ENCODE assay signal across 28 cellular contexts in genomic region chr4:120003193-120003592, GRCh38.
"Had no signal": no experiment of that assay in that cellular context is flagged by ENCODE, and none has a peak within 500 bp of the region (broad histone marks: within the 10 kb centered on the region; RNA-seq: fewer than 3 reads in every experiment).

No MANE protein-coding gene starts in this region.

- H3K27ac ChIP-seq: neutrophil, pancreas, psoas muscle, right lobe of liver, sigmoid colon, stomach, thoracic aorta, thyroid gland, tibial nerve, upper lobe of left lung, vagina had no signal

- FAIRE-seq: pancreas, small intestine, urothelium cell line had no signal

- H3K4me1 ChIP-seq: pancreas, psoas muscle, right lobe of liver, stomach, thyroid gland, upper lobe of left lung, vagina had no signal

- H3K27me3 ChIP-seq: neutrophil, pancreas, right lobe of liver, sigmoid colon, stomach, thyroid gland, tibial nerve, upper lobe of left lung, vagina had no signal

- H3K9me3 Mint-ChIP-seq: naive thymus-derived CD8-positive, alpha-beta T cell; nephron progenitor cell; neural crest cell; stimulated activated effector memory CD8-positive, alpha-beta T cell treated with anti-CD3 and anti-CD28 coated beads, Interleukin-12 subunit alpha, Interleukin-12 subunit beta, amount 100 ng/mL, for 72 hours; stimulated activated naive B cell treated with anti-CD40 and anti-IgM and Interleukin-4, amounts not matched to agents 10 μg/mL and 1 μg/mL and 100 μg/mL, for 72 hours; stimulated activated naive CD8-positive, alpha-beta T cell treated with anti-CD3 and anti-CD28 coated beads, Interleukin-15, Interleukin-2, amounts not matched to agents 100 ng/mL and 50 ng/mL, for 24 hours had no signal

- H3K4me1 Mint-ChIP-seq: naive thymus-derived CD8-positive, alpha-beta T cell; nephron progenitor cell; stimulated activated effector memory CD8-positive, alpha-beta T cell treated with anti-CD3 and anti-CD28 coated beads, Interleukin-12 subunit alpha, Interleukin-12 subunit beta, amount 100 ng/mL, for 72 hours; stimulated activated naive B cell treated with anti-CD40 and anti-IgM and Interleukin-4, amounts not matched to agents 10 μg/mL and 1 μg/mL and 100 μg/mL, for 72 hours had no signal

- H3K36me3 ChIP-seq: neutrophil, pancreas, right lobe of liver, sigmoid colon, stomach, thoracic aorta, thyroid gland, tibial nerve, upper lobe of left lung, vagina had no signal

- H3K4me3 Mint-ChIP-seq: naive thymus-derived CD8-positive, alpha-beta T cell; natural killer cell treated with Interleukin-12 subunit alpha and Interleukin-12 subunit beta and Interleukin-15 and Interleukin-18, amount 100 ng/mL, for 72 hours; nephron progenitor cell; neural crest cell; stimulated activated effector memory CD8-positive, alpha-beta T cell treated with anti-CD3 and anti-CD28 coated beads, Interleukin-12 subunit alpha, Interleukin-12 subunit beta, amount 100 ng/mL, for 72 hours; stimulated activated naive B cell treated with anti-CD40 and anti-IgM and Interleukin-4, amounts not matched to agents 10 μg/mL and 1 μg/mL and 100 μg/mL, for 72 hours; stimulated activated naive CD8-positive, alpha-beta T cell treated with anti-CD3 and anti-CD28 coated beads, Interleukin-15, Interleukin-2, amounts not matched to agents 100 ng/mL and 50 ng/mL, for 24 hours had no signal

- H3K4me3 ChIP-seq: pancreas, psoas muscle, right lobe of liver, sigmoid colon, stomach, thoracic aorta, thyroid gland, tibial nerve, upper lobe of left lung, vagina had no signal

- DNase-seq: naive thymus-derived CD8-positive, alpha-beta T cell; nephron progenitor cell; nucleus accumbens; pancreas; psoas muscle; right lobe of liver; sigmoid colon; small intestine; stimulated activated CD4-positive, alpha-beta T cell treated with anti-CD3 and anti-CD28 coated beads, Interleukin-15, amount 100 ng/mL, for 24 hours; stimulated activated CD4-positive, alpha-beta T cell treated with anti-CD3 and anti-CD28 coated beads, Interleukin-2, amount 100 ng/mL, for 24 hours; stimulated activated CD4-positive, alpha-beta T cell treated with anti-CD3 and anti-CD28 coated beads, Interleukin-2, amount 100 ng/mL, for 48 hours; stimulated activated CD4-positive, alpha-beta T cell treated with anti-CD3 and anti-CD28 coated beads, Interleukin-4, amount 100 ng/mL, for 24 hours; stimulated activated naive B cell treated with anti-CD40 and anti-IgM and Interleukin-4, amounts not matched to agents 10 μg/mL and 1 μg/mL and 100 μg/mL, for 72 hours; stimulated activated naive CD4-positive, alpha-beta T cell treated with Interleukin-2 at 50 U/mL for 16 hours; stomach; thyroid gland; trophoblast cell; upper lobe of left lung had no signal

- H3K9me3 ChIP-seq: neutrophil, pancreas, psoas muscle, right lobe of liver, sigmoid colon, stomach, thoracic aorta, thyroid gland, tibial nerve, upper lobe of left lung, vagina had no signal

- H3K36me3 Mint-ChIP-seq: naive thymus-derived CD8-positive, alpha-beta T cell; natural killer cell treated with Interleukin-12 subunit alpha and Interleukin-12 subunit beta and Interleukin-15 and Interleukin-18, amount 100 ng/mL, for 72 hours; stimulated activated effector memory CD8-positive, alpha-beta T cell treated with anti-CD3 and anti-CD28 coated beads, Interleukin-12 subunit alpha, Interleukin-12 subunit beta, amount 100 ng/mL, for 72 hours; stimulated activated naive B cell treated with anti-CD40 and anti-IgM and Interleukin-4, amounts not matched to agents 10 μg/mL and 1 μg/mL and 100 μg/mL, for 72 hours had no signal

- H3K27ac Mint-ChIP-seq: naive thymus-derived CD8-positive, alpha-beta T cell; natural killer cell treated with Interleukin-12 subunit alpha and Interleukin-12 subunit beta and Interleukin-15 and Interleukin-18, amount 100 ng/mL, for 72 hours; nephron progenitor cell; stimulated activated effector memory CD8-positive, alpha-beta T cell treated with anti-CD3 and anti-CD28 coated beads, Interleukin-12 subunit alpha, Interleukin-12 subunit beta, amount 100 ng/mL, for 72 hours; stimulated activated naive B cell treated with anti-CD40 and anti-IgM and Interleukin-4, amounts not matched to agents 10 μg/mL and 1 μg/mL and 100 μg/mL, for 72 hours; stimulated activated naive CD8-positive, alpha-beta T cell treated with anti-CD3 and anti-CD28 coated beads, Interleukin-15, Interleukin-2, amounts not matched to agents 100 ng/mL and 50 ng/mL, for 24 hours had no signal

- H3K27me3 Mint-ChIP-seq: stimulated activated naive B cell treated with anti-CD40 and anti-IgM and Interleukin-4, amounts not matched to agents 10 μg/mL and 1 μg/mL and 100 μg/mL, for 72 hours had no signal

- ATAC-seq: naive thymus-derived CD8-positive, alpha-beta T cell; natural killer cell treated with Interleukin-12 subunit alpha and Interleukin-12 subunit beta and Interleukin-15 and Interleukin-18, amount 100 ng/mL, for 72 hours; pancreas; psoas muscle; right cardiac atrium; right lobe of liver; stimulated activated effector memory CD8-positive, alpha-beta T cell treated with anti-CD3 and anti-CD28 coated beads, Interleukin-12 subunit alpha, Interleukin-12 subunit beta, amount 100 ng/mL, for 72 hours; stimulated activated naive B cell treated with anti-CD40 and anti-IgM and Interleukin-4, amounts not matched to agents 10 μg/mL and 1 μg/mL and 100 μg/mL, for 72 hours had no signal
